Comparison of ENCODE assay signal across 1 cellular context in the genomic region with DNA sequence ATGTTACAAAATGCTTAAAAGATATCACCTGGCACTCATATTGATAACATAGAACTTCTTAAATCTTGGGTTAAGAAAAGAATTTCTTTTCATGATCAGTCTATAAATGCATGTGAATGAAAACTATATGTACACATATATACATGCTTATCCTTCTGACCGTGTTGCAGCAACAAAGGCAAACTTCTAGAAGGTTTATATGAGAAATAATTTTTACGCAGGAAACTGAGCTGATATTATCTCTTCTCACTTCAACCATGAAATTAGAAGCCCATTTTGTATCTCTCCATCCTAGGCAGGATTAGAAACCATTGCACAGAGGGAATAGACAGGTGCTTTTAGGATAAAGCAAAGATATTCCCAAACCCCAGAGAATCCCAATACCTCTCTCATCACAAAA.
TF ChIP-seq lines count a peak whose summit lies in the region.

No MANE protein-coding gene starts in this region.

TF ChIP-seq in A549, 52 proteins besides CTCF, POLR2A, EP300 and RAD21 (continued from another document):
- TF ChIP-seq, protein P1, sequence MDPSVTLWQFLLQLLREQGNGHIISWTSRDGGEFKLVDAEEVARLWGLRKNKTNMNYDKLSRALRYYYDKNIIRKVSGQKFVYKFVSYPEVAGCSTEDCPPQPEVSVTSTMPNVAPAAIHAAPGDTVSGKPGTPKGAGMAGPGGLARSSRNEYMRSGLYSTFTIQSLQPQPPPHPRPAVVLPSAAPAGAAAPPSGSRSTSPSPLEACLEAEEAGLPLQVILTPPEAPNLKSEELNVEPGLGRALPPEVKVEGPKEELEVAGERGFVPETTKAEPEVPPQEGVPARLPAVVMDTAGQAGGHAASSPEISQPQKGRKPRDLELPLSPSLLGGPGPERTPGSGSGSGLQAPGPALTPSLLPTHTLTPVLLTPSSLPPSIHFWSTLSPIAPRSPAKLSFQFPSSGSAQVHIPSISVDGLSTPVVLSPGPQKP (IDR thresholded peaks at IDR 0.05; ENCODE audit: low read depth, low read length) = no peak
- TF ChIP-seq JUNB (IDR thresholded peaks at IDR 0.05) (no peak), MAZ (IDR thresholded peaks at IDR 0.05; ENCODE audit: borderline replicate concordance, low read depth, low read length) (no peak), NR3C1 (IDR thresholded peaks at IDR 0.05) (no peak), RFX5 (IDR thresholded peaks at IDR 0.05) (no peak), POLR2AphosphoS2 (conservative IDR thresholded peaks at IDR 0.05; ENCODE audit: low read length) (no peak), TFCP2L1 (CRISPR knock-in tag; IDR thresholded peaks at IDR 0.05) (no peak), HOXB5 (CRISPR knock-in tag; IDR thresholded peaks at IDR 0.05) (no peak), NFE2L2 (conservative IDR thresholded peaks at IDR 0.05; ENCODE audit: low read length) (no peak), CHD2 (IDR thresholded peaks at IDR 0.05; ENCODE audit: low read length, partially characterized antibody) (no peak), HDAC2 (IDR thresholded peaks at IDR 0.05) (no peak), EHMT2 (IDR thresholded peaks at IDR 0.05; ENCODE audit: low read depth) (no peak)
- TF ChIP-seq, protein P2, sequence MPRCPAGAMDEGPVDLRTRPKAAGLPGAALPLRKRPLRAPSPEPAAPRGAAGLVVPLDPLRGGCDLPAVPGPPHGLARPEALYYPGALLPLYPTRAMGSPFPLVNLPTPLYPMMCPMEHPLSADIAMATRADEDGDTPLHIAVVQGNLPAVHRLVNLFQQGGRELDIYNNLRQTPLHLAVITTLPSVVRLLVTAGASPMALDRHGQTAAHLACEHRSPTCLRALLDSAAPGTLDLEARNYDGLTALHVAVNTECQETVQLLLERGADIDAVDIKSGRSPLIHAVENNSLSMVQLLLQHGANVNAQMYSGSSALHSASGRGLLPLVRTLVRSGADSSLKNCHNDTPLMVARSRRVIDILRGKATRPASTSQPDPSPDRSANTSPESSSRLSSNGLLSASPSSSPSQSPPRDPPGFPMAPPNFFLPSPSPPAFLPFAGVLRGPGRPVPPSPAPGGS (IDR thresholded peaks at IDR 0.05) = no peak
- TF ChIP-seq, protein P3, sequence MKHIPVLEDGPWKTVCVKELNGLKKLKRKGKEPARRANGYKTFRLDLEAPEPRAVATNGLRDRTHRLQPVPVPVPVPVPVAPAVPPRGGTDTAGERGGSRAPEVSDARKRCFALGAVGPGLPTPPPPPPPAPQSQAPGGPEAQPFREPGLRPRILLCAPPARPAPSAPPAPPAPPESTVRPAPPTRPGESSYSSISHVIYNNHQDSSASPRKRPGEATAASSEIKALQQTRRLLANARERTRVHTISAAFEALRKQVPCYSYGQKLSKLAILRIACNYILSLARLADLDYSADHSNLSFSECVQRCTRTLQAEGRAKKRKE (CRISPR knock-in tag; IDR thresholded peaks at IDR 0.05; ENCODE audit: low read depth) = no peak
- TF ChIP-seq, protein P4, sequence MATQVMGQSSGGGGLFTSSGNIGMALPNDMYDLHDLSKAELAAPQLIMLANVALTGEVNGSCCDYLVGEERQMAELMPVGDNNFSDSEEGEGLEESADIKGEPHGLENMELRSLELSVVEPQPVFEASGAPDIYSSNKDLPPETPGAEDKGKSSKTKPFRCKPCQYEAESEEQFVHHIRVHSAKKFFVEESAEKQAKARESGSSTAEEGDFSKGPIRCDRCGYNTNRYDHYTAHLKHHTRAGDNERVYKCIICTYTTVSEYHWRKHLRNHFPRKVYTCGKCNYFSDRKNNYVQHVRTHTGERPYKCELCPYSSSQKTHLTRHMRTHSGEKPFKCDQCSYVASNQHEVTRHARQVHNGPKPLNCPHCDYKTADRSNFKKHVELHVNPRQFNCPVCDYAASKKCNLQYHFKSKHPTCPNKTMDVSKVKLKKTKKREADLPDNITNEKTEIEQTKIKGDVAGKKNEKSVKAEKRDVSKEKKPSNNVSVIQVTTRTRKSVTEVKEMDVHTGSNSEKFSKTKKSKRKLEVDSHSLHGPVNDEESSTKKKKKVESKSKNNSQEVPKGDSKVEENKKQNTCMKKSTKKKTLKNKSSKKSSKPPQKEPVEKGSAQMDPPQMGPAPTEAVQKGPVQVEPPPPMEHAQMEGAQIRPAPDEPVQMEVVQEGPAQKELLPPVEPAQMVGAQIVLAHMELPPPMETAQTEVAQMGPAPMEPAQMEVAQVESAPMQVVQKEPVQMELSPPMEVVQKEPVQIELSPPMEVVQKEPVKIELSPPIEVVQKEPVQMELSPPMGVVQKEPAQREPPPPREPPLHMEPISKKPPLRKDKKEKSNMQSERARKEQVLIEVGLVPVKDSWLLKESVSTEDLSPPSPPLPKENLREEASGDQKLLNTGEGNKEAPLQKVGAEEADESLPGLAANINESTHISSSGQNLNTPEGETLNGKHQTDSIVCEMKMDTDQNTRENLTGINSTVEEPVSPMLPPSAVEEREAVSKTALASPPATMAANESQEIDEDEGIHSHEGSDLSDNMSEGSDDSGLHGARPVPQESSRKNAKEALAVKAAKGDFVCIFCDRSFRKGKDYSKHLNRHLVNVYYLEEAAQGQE (IDR thresholded peaks at IDR 0.05) = no peak
